In genomic region chr11:69060806-69061712, GRCh38 we compare ENCODE assay signal across 2 cellular contexts.
TF ChIP-seq lines count a peak whose summit lies in the region.

No MANE protein-coding gene starts in this region.

TF ChIP-seq in SK-N-SH, 30 proteins besides CTCF, POLR2A, EP300 and RAD21 (continued from another document):
- TF ChIP-seq, protein P1, sequence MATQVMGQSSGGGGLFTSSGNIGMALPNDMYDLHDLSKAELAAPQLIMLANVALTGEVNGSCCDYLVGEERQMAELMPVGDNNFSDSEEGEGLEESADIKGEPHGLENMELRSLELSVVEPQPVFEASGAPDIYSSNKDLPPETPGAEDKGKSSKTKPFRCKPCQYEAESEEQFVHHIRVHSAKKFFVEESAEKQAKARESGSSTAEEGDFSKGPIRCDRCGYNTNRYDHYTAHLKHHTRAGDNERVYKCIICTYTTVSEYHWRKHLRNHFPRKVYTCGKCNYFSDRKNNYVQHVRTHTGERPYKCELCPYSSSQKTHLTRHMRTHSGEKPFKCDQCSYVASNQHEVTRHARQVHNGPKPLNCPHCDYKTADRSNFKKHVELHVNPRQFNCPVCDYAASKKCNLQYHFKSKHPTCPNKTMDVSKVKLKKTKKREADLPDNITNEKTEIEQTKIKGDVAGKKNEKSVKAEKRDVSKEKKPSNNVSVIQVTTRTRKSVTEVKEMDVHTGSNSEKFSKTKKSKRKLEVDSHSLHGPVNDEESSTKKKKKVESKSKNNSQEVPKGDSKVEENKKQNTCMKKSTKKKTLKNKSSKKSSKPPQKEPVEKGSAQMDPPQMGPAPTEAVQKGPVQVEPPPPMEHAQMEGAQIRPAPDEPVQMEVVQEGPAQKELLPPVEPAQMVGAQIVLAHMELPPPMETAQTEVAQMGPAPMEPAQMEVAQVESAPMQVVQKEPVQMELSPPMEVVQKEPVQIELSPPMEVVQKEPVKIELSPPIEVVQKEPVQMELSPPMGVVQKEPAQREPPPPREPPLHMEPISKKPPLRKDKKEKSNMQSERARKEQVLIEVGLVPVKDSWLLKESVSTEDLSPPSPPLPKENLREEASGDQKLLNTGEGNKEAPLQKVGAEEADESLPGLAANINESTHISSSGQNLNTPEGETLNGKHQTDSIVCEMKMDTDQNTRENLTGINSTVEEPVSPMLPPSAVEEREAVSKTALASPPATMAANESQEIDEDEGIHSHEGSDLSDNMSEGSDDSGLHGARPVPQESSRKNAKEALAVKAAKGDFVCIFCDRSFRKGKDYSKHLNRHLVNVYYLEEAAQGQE (IDR thresholded peaks at IDR 0.05; ENCODE audit: low read depth, low read length): no peak
- TF ChIP-seq TEAD4 (IDR thresholded peaks at IDR 0.05; ENCODE audit: borderline replicate concordance, insufficient read depth) (no peak), FOSL2 (IDR thresholded peaks at IDR 0.05; ENCODE audit: borderline replicate concordance, low read depth) (no peak), FOXM1 (IDR thresholded peaks at IDR 0.05; ENCODE audit: low read depth) (no peak), RCOR1 (IDR thresholded peaks at IDR 0.05; ENCODE audit: low read length) (no peak), NFIC (IDR thresholded peaks at IDR 0.05; ENCODE audit: borderline replicate concordance) (no peak), IRF3 (IDR thresholded peaks at IDR 0.05; ENCODE audit: low read depth, low read length) (no peak), NRF1 (IDR thresholded peaks at IDR 0.05; ENCODE audit: low read depth, low read length) (no peak), MEF2A (IDR thresholded peaks at IDR 0.05; ENCODE audit: borderline replicate concordance, low read depth) (no peak), RFX5 (IDR thresholded peaks at IDR 0.05; ENCODE audit: low read length) (no peak), TAF1 (IDR thresholded peaks at IDR 0.05; ENCODE audit: borderline replicate concordance, low read depth, low read length) (no peak), TCF12 (IDR thresholded peaks at IDR 0.05) (no peak), CHD2 (IDR thresholded peaks at IDR 0.05; ENCODE audit: low read length, partially characterized antibody) (no peak), MAX (IDR thresholded peaks at IDR 0.05; ENCODE audit: low read depth) (no peak)

TF ChIP-seq in SK-N-SH treated with all-trans-retinoic acid at 6 μM for 48 hours, 23 proteins besides CTCF, POLR2A, EP300 and RAD21 (continued from another document):
- TF ChIP-seq POU6F1 (CRISPR knock-in tag; IDR thresholded peaks at IDR 0.05; ENCODE audit: borderline replicate concordance, low read depth) (no peak), ZC3H10 (CRISPR knock-in tag; IDR thresholded peaks at IDR 0.05) (no peak), ZNF565 (CRISPR knock-in tag; conservative IDR thresholded peaks at IDR 0.05; ENCODE audit: low read depth) (no peak), TCF4 (CRISPR knock-in tag; IDR thresholded peaks at IDR 0.05; ENCODE audit: borderline replicate concordance) (no peak), BACH2 (CRISPR knock-in tag; IDR thresholded peaks at IDR 0.05; ENCODE audit: borderline replicate concordance) (no peak), SNAI2 (CRISPR knock-in tag; IDR thresholded peaks at IDR 0.05) (no peak), OSR1 (CRISPR knock-in tag; IDR thresholded peaks at IDR 0.05) (no peak)
